8 cellular contexts compared by ENCODE assay signal in genomic region chr12:133081408-133081806, GRCh38. TPM values are rescaled to one million over a fixed set of nuclear protein-coding genes. Genes with fewer than 3 reads are reported as not detected.
DNase-seq lines count a peak whose midpoint lies in the region; ATAC-seq, FAIRE-seq and TF ChIP-seq lines count a peak whose summit lies in the region.

No MANE protein-coding gene starts in this region.

- H3K9me3 ChIP-seq in A673 (ENCODE audit: low read depth, low read length, poor library complexity, severe bottlenecking) (peaks cover 68% of the 10 kb centered on the region), GM23248 (ENCODE audit: low read depth) (peaks cover 4% of the 10 kb centered on the region), K562 (replicated peaks; ENCODE audit: control insufficient read depth, insufficient read depth, low read depth, low read length) (peaks cover 25% of the 10 kb centered on the region), lower lobe of right lung (peaks cover 76% of the 10 kb centered on the region)

- H3K79me2 ChIP-seq in GM23248 (ENCODE audit: insufficient read depth), result peaks cover 36% of the 10 kb centered on the region
- H3K79me2 ChIP-seq in K562 (ENCODE audit: control insufficient read depth, insufficient read depth, low read length), result peaks cover 8% of the 10 kb centered on the region

- H3K36me3 ChIP-seq in A673 (ENCODE audit: insufficient read depth, low read length, poor library complexity, severe bottlenecking), result peaks cover 50% of the 10 kb centered on the region
- peaks cover 48% of the 10 kb centered on the region for H3K36me3 ChIP-seq in GM23248 (ENCODE audit: low read depth)
- peaks cover 17% of the 10 kb centered on the region; the same call in 2 of the 3 replicates for H3K36me3 ChIP-seq in K562 (ENCODE audit: control insufficient read depth, insufficient read depth, low read length)
- H3K36me3 ChIP-seq in lower lobe of right lung, result peaks cover 35% of the 10 kb centered on the region

- CTCF ChIA-PET in A673 (lab: Charles Lee), result no interaction called here
- CTCF ChIA-PET in K562 (lab: Yijun Ruan, JAX; ENCODE audit: low intra/inter-chr PET ratio), result interaction anchor here (0.6 kb wide), 1 partner anchor 100 kb away, joined by 3 read pairs; the partner anchor contains the start of gene ZNF268

- no peak overlapping the region for H3K27ac ChIP-seq in A673 (ENCODE audit: low read depth, low read length, poor library complexity, severe bottlenecking)
- peak overlapping the region; percentile 99 for H3K27ac ChIP-seq in GM23248
- peak overlapping the region; percentile 99; the same call in 2 of the 3 replicates for H3K27ac ChIP-seq in K562 (ENCODE audit: extremely low read depth, low read depth, low read length)
- H3K27ac ChIP-seq in lower lobe of right lung, result peak overlapping the region; percentile 94

- H3K27me3 ChIP-seq in A673 (replicated peaks; ENCODE audit: insufficient read depth, low read depth, low read length, poor library complexity) (no peaks in the 10 kb centered on the region), GM23248 (replicated peaks; ENCODE audit: insufficient read depth) (no peaks in the 10 kb centered on the region), K562 (ENCODE audit: control insufficient read depth in 2 of 2, insufficient read depth in 2 of 2, low read length in 2 of 2) (no peaks in the 10 kb centered on the region), lower lobe of right lung (ENCODE audit: low read depth) (no peaks in the 10 kb centered on the region)

- H3K9ac ChIP-seq in GM23248, result peak overlapping the region; percentile 97
- no peak overlapping the region; a peak in 1 of 4 replicates for H3K9ac ChIP-seq in K562 (ENCODE audit: insufficient read depth in 1 of 2, low read depth in 2 of 2, low read length in 2 of 2)

- peak overlapping the region; percentile 86 for H3K4me2 ChIP-seq in GM23248 (ENCODE audit: unreplicated experiment)
- H3K4me2 ChIP-seq in K562 (ENCODE audit: insufficient read depth, low read length), result peak overlapping the region; percentile 75

- ATAC-seq in K562, result no peak
- no peak for ATAC-seq in lower lobe of right lung

- H3K9me2 ChIP-seq in GM23248 (ENCODE audit: insufficient read depth), result no peaks in the 10 kb centered on the region

- BruUV-seq in A673 (replicated peaks; lab: Mats Ljungman, UMichigan) (no TSS peak), K562 (replicated peaks; lab: Mats Ljungman, UMichigan) (no TSS peak)

- H3F3A ChIP-seq in GM23248 (ENCODE audit: insufficient read depth), result 0 out of 2 replicates have a peak, but pooled peaks cover 8% of the 10 kb centered on the region

- POLR2A ChIA-PET in A673 (lab: Charles Lee; ENCODE audit: low non-redundant PET) (no interaction called here), K562 (lab: Yijun Ruan, JAX) (interaction anchor here (0.6 to 1.0 kb wide), 3 partner anchors 8 to 300 kb away, joined by 3 to 4 read pairs (median 3); no protein-coding TSS in a partner anchor)

- TF ChIP-seq EP300 in K562 (IDR thresholded peaks at IDR 0.05; ENCODE audit: low read length), result no peak

- TF ChIP-seq RAD21 in K562 (CRISPR knock-in tag; conservative IDR thresholded peaks at IDR 0.05 in 1 of 2, IDR thresholded peaks at IDR 0.05 in 1 of 2), result no peak

- H4K20me1 ChIP-seq in GM23248 (ENCODE audit: insufficient read depth) (no peaks in the 10 kb centered on the region), K562 (replicated peaks; ENCODE audit: control insufficient read depth, insufficient read depth, low read length) (no peaks in the 10 kb centered on the region)

- TF ChIP-seq POLR2A in K562 (conservative IDR thresholded peaks at IDR 0.05), result no peak

- H2AFZ ChIP-seq in GM23248, result no peak overlapping the region
- H2AFZ ChIP-seq in K562 (ENCODE audit: low read depth, low read length), result 0 out of 2 replicates have a peak overlapping the region, but pooled peaks have one; percentile 2

- DNase-seq in A673 (ENCODE audit: low spot score) (no peak), GM23248 (no peak), K562 (ENCODE audit: extremely low read depth in 1 of 4, low spot score in 3 of 4) (no peak), lower lobe of right lung (no peak), NCI-H1436 treated with DMSO at 0.1 percent for 48 hours (lab: John Stamatoyannopoulos, UW) (no peak), iPS-NIHi7 (ENCODE audit: extremely low spot score) (no peak), GM13977 (ENCODE audit: low spot score) (no peak), HT-29 (ENCODE audit: low spot score) (no peak)

- no peak for FAIRE-seq in K562 (lab: Jason Lieb, UNC)

- intact Hi-C loops in A673 (cut with micrococcal nuclease; ENCODE audit: unreplicated experiment), result loop anchor here (2.0 kb wide), 2 partner anchors 45 to 49 kb away; partner anchors contain the start of genes ZNF10, ZNF84 and ZNF891
- intact Hi-C loops in K562 (cut with micrococcal nuclease), result no loop called here
- intact Hi-C loops in lower lobe of right lung (cut with DNase I), result no loop called here

- no peaks in the 10 kb centered on the region for H3K9me1 ChIP-seq in K562 (ENCODE audit: control insufficient read depth, insufficient read depth, low read length)

- no peaks in the 10 kb centered on the region for H3K4me1 ChIP-seq in A673 (ENCODE audit: insufficient read depth, low read length, poor library complexity, severe bottlenecking)
- H3K4me1 ChIP-seq in GM23248 (ENCODE audit: insufficient read depth), result 0 out of 2 replicates have a peak, but pooled peaks cover 3% of the 10 kb centered on the region
- H3K4me1 ChIP-seq in K562 (replicated peaks in 1 of 2; ENCODE audit: control insufficient read depth in 2 of 2, insufficient read depth in 2 of 2, low read length in 2 of 2), result peaks cover 5 to 10% of the 10 kb centered on the region in 2 experiments; a peak in 3 of 5 replicates
- H3K4me1 ChIP-seq in lower lobe of right lung, result peaks cover 6% of the 10 kb centered on the region

- in situ Hi-C loops in GM23248 (cut with MboI), result no loop called here
- in situ Hi-C loops in K562 (cut with MboI), result no loop called here
- in situ Hi-C loops in GM13977 (cut with MboI; ENCODE audit: low pct_unique_long_range_greater_than_20kb, low sequenced_read_pairs, unreplicated experiment), result no loop called here

- no peak for TF ChIP-seq CTCF in A673 (conservative IDR thresholded peaks at IDR 0.05; ENCODE audit: low read depth, low read length)
- no peak for TF ChIP-seq CTCF in K562 (IDR thresholded peaks at IDR 0.05 in 2 of 3, conservative IDR thresholded peaks at IDR 0.05 in 1 of 3; ENCODE audit: insufficient read depth in 2 of 3, low read depth in 1 of 3, low read length in 3 of 3)
- no peak for TF ChIP-seq CTCF in lower lobe of right lung (IDR thresholded peaks at IDR 0.05)
- no peak for TF ChIP-seq CTCF in GM13977 (IDR thresholded peaks at IDR 0.05; ENCODE audit: extremely low read depth, insufficient read depth, missing control alignments)

- H3K4me3 ChIP-seq in A673 (ENCODE audit: low read depth, low read length, poor library complexity, severe bottlenecking) (peak overlapping the region; percentile 83), GM23248 (peak overlapping the region; percentile 92), K562 (peak overlapping the region; percentile 91), lower lobe of right lung (peak overlapping the region; percentile 88)

- WGBS in GM23248 (ENCODE audit: low coverage in 1 of 2, low lambda C conversion rate in 2 of 2, missing lambda C conversion rate in 2 of 2), 2 experiments, result 46 to 52% methylated on average over 9 of the region's 9 CpGs
- WGBS in K562 (ENCODE audit: insufficient coverage, low coverage, missing lambda C conversion rate), result 63% methylated on average over 9 of the region's 9 CpGs

RNA-seq across cellular contexts. Expression of gene ZNF140, which starts 0.7 kb away (rescaled TPM):
- total RNA-seq in A673 (2021), result 14.9 and 16.7 TPM in 2 replicates
- 17.2 and 24.2 TPM in 2 replicates for total RNA-seq in GM23248 (2014; rRNA removed; shearing (Covaris generic))
- 15.7 and 16.4 TPM in 2 replicates for polyA plus RNA-seq in GM23248 (2016; fragmentation: Nextera tagmentation; extraction: Ambion mirVana)
- total RNA-seq in K562 (2011; cell fraction: chromatin; rRNA removed; ENCODE audit: low replicate concordance), result 21.0 and 27.2 TPM in 2 replicates
- 13.0 and 14.2 TPM in 2 replicates for total RNA-seq in K562 (2011; cell fraction: nucleolus; rRNA removed)
- 20.3 and 33.6 TPM in 2 replicates for total RNA-seq in K562 (2011; cell fraction: nucleoplasm; rRNA removed)
- 10.9 and 12.8 TPM in 2 replicates for total RNA-seq in K562 (2014; rRNA removed)
- 6.8 and 8.4 TPM in 2 replicates for total RNA-seq in K562 (2014; rRNA removed; fragmentation: Illumina TruSeq; extraction: Trizol)
- 6.7 and 7.2 TPM in 2 replicates for total RNA-seq in K562 (2015; rRNA removed; fragmentation: Illumina TruSeq; extraction: Trizol)
- 4.0 and 4.9 TPM in 2 replicates for total RNA-seq in K562 (2021)
- 6.4 and 7.8 TPM in 2 replicates for polyA plus RNA-seq in K562 (2011; rRNA removed)
- polyA plus RNA-seq in K562 (2011; cell fraction: cytosol; rRNA removed), result 3.2 and 3.6 TPM in 2 replicates
- polyA plus RNA-seq in K562 (2011; cell fraction: nucleus; rRNA removed), result 6.8 and 8.6 TPM in 2 replicates
- 5.6 and 8.1 TPM in 2 replicates for polyA plus RNA-seq in K562 (2012)
- polyA plus RNA-seq in K562 (2014; fragmentation: Illumina TruSeq; extraction: Trizol), result 5.3 and 6.1 TPM in 2 replicates
- polyA plus RNA-seq in K562 (2014; fragmentation: Nextera tagmentation; extraction: Ambion mirVana), result 1 to 10 TPM; 1.6 to 3.4 TPM
- 4.3 and 4.5 TPM in 2 replicates for polyA plus RNA-seq in K562 (2014; rRNA removed)
- 9.4 and 11.5 TPM in 2 replicates for polyA minus RNA-seq in K562 (2011; rRNA and poly(A)+ RNA removed)
- polyA minus RNA-seq in K562 (2011; cell fraction: cytosol; rRNA and poly(A)+ RNA removed), result 3.5 and 4.3 TPM in 2 replicates
- polyA minus RNA-seq in K562 (2011; cell fraction: nucleus; rRNA and poly(A)+ RNA removed), result 12.7 and 16.4 TPM in 2 replicates
- 15.0 TPM for total RNA-seq in lower lobe of right lung
- total RNA-seq in HT-29 (2014; rRNA removed; shearing (Covaris generic)), result 9.8 and 15.1 TPM in 2 replicates

RNA-seq across cellular contexts. Expression of gene ZNF84, which starts 44.1 kb away (rescaled TPM):
- total RNA-seq in A673 (2021), result 35.5 and 40.4 TPM in 2 replicates
- 14.9 and 30.0 TPM in 2 replicates for total RNA-seq in GM23248 (2014; rRNA removed; shearing (Covaris generic))
- 13.8 and 16.1 TPM in 2 replicates for polyA plus RNA-seq in GM23248 (2016; fragmentation: Nextera tagmentation; extraction: Ambion mirVana)
- 38.3 and 67.7 TPM in 2 replicates for total RNA-seq in K562 (2011; cell fraction: chromatin; rRNA removed; ENCODE audit: low replicate concordance)
- total RNA-seq in K562 (2011; cell fraction: nucleolus; rRNA removed), result 19.2 and 22.2 TPM in 2 replicates
- 37.5 and 45.3 TPM in 2 replicates for total RNA-seq in K562 (2011; cell fraction: nucleoplasm; rRNA removed)
- 7.4 and 9.1 TPM in 2 replicates for total RNA-seq in K562 (2014; rRNA removed)
- 19.2 and 19.7 TPM in 2 replicates for total RNA-seq in K562 (2014; rRNA removed; fragmentation: Illumina TruSeq; extraction: Trizol)
- total RNA-seq in K562 (2015; rRNA removed; fragmentation: Illumina TruSeq; extraction: Trizol), result 16.2 and 16.7 TPM in 2 replicates
- 10.3 and 11.1 TPM in 2 replicates for total RNA-seq in K562 (2021)
- polyA plus RNA-seq in K562 (2011; rRNA removed), result 21.8 and 24.3 TPM in 2 replicates
- 4.4 and 4.6 TPM in 2 replicates for polyA plus RNA-seq in K562 (2011; cell fraction: cytosol; rRNA removed)
- polyA plus RNA-seq in K562 (2011; cell fraction: nucleus; rRNA removed), result 26.9 and 28.8 TPM in 2 replicates
- 10.9 and 12.7 TPM in 2 replicates for polyA plus RNA-seq in K562 (2012)
- 11.6 and 12.1 TPM in 2 replicates for polyA plus RNA-seq in K562 (2014; fragmentation: Illumina TruSeq; extraction: Trizol)
- 10 to 100 TPM in 1 of 2 experiments, 1 to 10 TPM in 1; 8.8 to 12.1 TPM for polyA plus RNA-seq in K562 (2014; fragmentation: Nextera tagmentation; extraction: Ambion mirVana)
- polyA plus RNA-seq in K562 (2014; rRNA removed), result 12.2 and 12.8 TPM in 2 replicates
- 29.6 and 36.3 TPM in 2 replicates for polyA minus RNA-seq in K562 (2011; rRNA and poly(A)+ RNA removed)
- polyA minus RNA-seq in K562 (2011; cell fraction: cytosol; rRNA and poly(A)+ RNA removed), result 5.9 and 6.3 TPM in 2 replicates
- polyA minus RNA-seq in K562 (2011; cell fraction: nucleus; rRNA and poly(A)+ RNA removed), result 14.3 and 29.9 TPM in 2 replicates
- total RNA-seq in lower lobe of right lung, result 24.5 TPM
- total RNA-seq in HT-29 (2014; rRNA removed; shearing (Covaris generic)), result 4.5 and 5.9 TPM in 2 replicates

RNA-seq across cellular contexts. Expression of gene ZNF891, which starts 48.7 kb away (rescaled TPM):
- total RNA-seq in A673 (2021), result 2.9 TPM in 2 replicates
- 0.43 and 0.63 TPM in 2 replicates for total RNA-seq in GM23248 (2014; rRNA removed; shearing (Covaris generic))
- 0.25 and 0.29 TPM in 2 replicates for polyA plus RNA-seq in GM23248 (2016; fragmentation: Nextera tagmentation; extraction: Ambion mirVana)
- total RNA-seq in K562 (2011; cell fraction: chromatin; rRNA removed; ENCODE audit: low replicate concordance), result 2.8 and 10.0 TPM in 2 replicates
- total RNA-seq in K562 (2011; cell fraction: nucleolus; rRNA removed), result 1.7 and 2.5 TPM in 2 replicates
- total RNA-seq in K562 (2011; cell fraction: nucleoplasm; rRNA removed), result 5.2 and 11.8 TPM in 2 replicates
- total RNA-seq in K562 (2014; rRNA removed), result 0.94 and 0.95 TPM in 2 replicates
- total RNA-seq in K562 (2014; rRNA removed; fragmentation: Illumina TruSeq; extraction: Trizol), result 2.0 and 2.3 TPM in 2 replicates
- 1.7 and 1.8 TPM in 2 replicates for total RNA-seq in K562 (2015; rRNA removed; fragmentation: Illumina TruSeq; extraction: Trizol)
- total RNA-seq in K562 (2021), result 1.2 and 1.3 TPM in 2 replicates
- 1.5 and 2.0 TPM in 2 replicates for polyA plus RNA-seq in K562 (2011; rRNA removed)
- 0.31 and 0.68 TPM in 2 replicates for polyA plus RNA-seq in K562 (2011; cell fraction: cytosol; rRNA removed)
- 2.3 and 3.1 TPM in 2 replicates for polyA plus RNA-seq in K562 (2011; cell fraction: nucleus; rRNA removed)
- 0.55 and 0.82 TPM in 2 replicates for polyA plus RNA-seq in K562 (2012)
- 1.1 and 1.3 TPM in 2 replicates for polyA plus RNA-seq in K562 (2014; fragmentation: Illumina TruSeq; extraction: Trizol)
- polyA plus RNA-seq in K562 (2014; fragmentation: Nextera tagmentation; extraction: Ambion mirVana), result under 1 TPM; 0.41 to 0.53 TPM
- 1.3 and 1.5 TPM in 2 replicates for polyA plus RNA-seq in K562 (2014; rRNA removed)
- 2.6 and 2.8 TPM in 2 replicates for polyA minus RNA-seq in K562 (2011; rRNA and poly(A)+ RNA removed)
- polyA minus RNA-seq in K562 (2011; cell fraction: cytosol; rRNA and poly(A)+ RNA removed), result 0.55 and 0.57 TPM in 2 replicates
- 2.7 and 3.2 TPM in 2 replicates for polyA minus RNA-seq in K562 (2011; cell fraction: nucleus; rRNA and poly(A)+ RNA removed)
- 2.6 TPM for total RNA-seq in lower lobe of right lung
- 0.50 and 0.61 TPM in 2 replicates for total RNA-seq in HT-29 (2014; rRNA removed; shearing (Covaris generic))

RNA-seq across cellular contexts. Expression of gene ZNF10, which starts 49.0 kb away (rescaled TPM):
- 10.1 and 13.5 TPM in 2 replicates for total RNA-seq in A673 (2021)
- total RNA-seq in GM23248 (2014; rRNA removed; shearing (Covaris generic)), result 5.9 and 15.2 TPM in 2 replicates
- 2.8 and 3.6 TPM in 2 replicates for polyA plus RNA-seq in GM23248 (2016; fragmentation: Nextera tagmentation; extraction: Ambion mirVana)
- 19.8 and 36.9 TPM in 2 replicates for total RNA-seq in K562 (2011; cell fraction: chromatin; rRNA removed; ENCODE audit: low replicate concordance)
- total RNA-seq in K562 (2011; cell fraction: nucleolus; rRNA removed), result 16.5 and 17.5 TPM in 2 replicates
- total RNA-seq in K562 (2011; cell fraction: nucleoplasm; rRNA removed), result 31.3 and 34.2 TPM in 2 replicates
- total RNA-seq in K562 (2014; rRNA removed), result 2.1 and 5.8 TPM in 2 replicates
- 5.0 TPM in 2 replicates for total RNA-seq in K562 (2014; rRNA removed; fragmentation: Illumina TruSeq; extraction: Trizol)
- 4.4 and 4.6 TPM in 2 replicates for total RNA-seq in K562 (2015; rRNA removed; fragmentation: Illumina TruSeq; extraction: Trizol)
- total RNA-seq in K562 (2021), result 4.3 and 5.0 TPM in 2 replicates
- 4.5 and 4.9 TPM in 2 replicates for polyA plus RNA-seq in K562 (2011; rRNA removed)
- polyA plus RNA-seq in K562 (2011; cell fraction: cytosol; rRNA removed), result 3.0 and 4.9 TPM in 2 replicates
- 9.3 and 13.1 TPM in 2 replicates for polyA plus RNA-seq in K562 (2011; cell fraction: nucleus; rRNA removed)
- 3.2 and 4.2 TPM in 2 replicates for polyA plus RNA-seq in K562 (2012)
- 3.5 and 5.8 TPM in 2 replicates for polyA plus RNA-seq in K562 (2014; fragmentation: Illumina TruSeq; extraction: Trizol)
- polyA plus RNA-seq in K562 (2014; fragmentation: Nextera tagmentation; extraction: Ambion mirVana), result 1 to 10 TPM; 4.8 to 5.2 TPM
- 2.1 and 4.1 TPM in 2 replicates for polyA plus RNA-seq in K562 (2014; rRNA removed)
- 15.5 and 16.6 TPM in 2 replicates for polyA minus RNA-seq in K562 (2011; rRNA and poly(A)+ RNA removed)
- 3.4 and 7.4 TPM in 2 replicates for polyA minus RNA-seq in K562 (2011; cell fraction: cytosol; rRNA and poly(A)+ RNA removed)
- 17.3 and 21.0 TPM in 2 replicates for polyA minus RNA-seq in K562 (2011; cell fraction: nucleus; rRNA and poly(A)+ RNA removed)
- total RNA-seq in lower lobe of right lung, result 7.7 TPM
- total RNA-seq in HT-29 (2014; rRNA removed; shearing (Covaris generic)), result 1.2 and 2.5 TPM in 2 replicates
